8 cellular contexts compared by ENCODE assay signal in genomic region chr21:41167348-41168342, GRCh38. TPM values are rescaled to one million over a fixed set of nuclear protein-coding genes. Genes with fewer than 3 reads are reported as not detected.
A peak's percentile ranks its signal among the peaks of the same experiment; 100 is the strongest.
DNase-seq lines count a peak whose midpoint lies in the region; ATAC-seq, FAIRE-seq and TF ChIP-seq lines count a peak whose summit lies in the region.

Gene BACE2, plus strand, starts transcription at chr21:41168160. Its CDS starts 104 bp downstream, at chr21:41168264.

- no peaks in the 10 kb centered on the region for H3K36me3 ChIP-seq in neural cell (ENCODE audit: insufficient read depth, low read length)
- no peaks in the 10 kb centered on the region for H3K36me3 ChIP-seq in thyroid gland

- H3K27ac ChIP-seq in CD4-positive, alpha-beta T cell (ENCODE audit: low read depth, low read length) = no peak within 1 kb of the TSS
- H3K27ac ChIP-seq in neural cell (ENCODE audit: low read length) (no peak within 1 kb of the TSS), thyroid gland (peak within 1 kb of the TSS; percentile 93 to 96 (median 95))

- H3K9me2 ChIP-seq in neural cell (ENCODE audit: insufficient read depth, low read length) = no peaks in the 10 kb centered on the region

- no peaks in the 10 kb centered on the region for H3K79me2 ChIP-seq in neural cell (replicated peaks; ENCODE audit: insufficient read depth, low read length)

- peak in 5 of 10 experiments; percentile 11 to 44 (median 22) for DNase-seq in CD4-positive, alpha-beta T cell
- peak; percentile 64 for DNase-seq in NCI-H748 (lab: John Stamatoyannopoulos, UW; ENCODE audit: unreplicated experiment)
- DNase-seq in activated naive CD4-positive, alpha-beta T cell treated with anti-CD3 and anti-CD28 coated beads for 36 hours = peak; percentile 62
- DNase-seq in frontal cortex (ENCODE audit: low spot score in 2 of 2) = peak; percentile 76 to 78
- DNase-seq in thyroid gland = peak; percentile 79 to 81

- WGBS in thyroid gland, 2 donors = 1 to 3% methylated on average over 21 to 37 of the region's 111 CpGs

- peaks cover 18% of the 10 kb centered on the region for H3K4me1 Mint-ChIP-seq in CD4-positive, alpha-beta T cell (ENCODE audit: low read depth)
- peaks cover 8% of the 10 kb centered on the region for H3K4me1 Mint-ChIP-seq in activated naive CD4-positive, alpha-beta T cell treated with anti-CD3 and anti-CD28 coated beads for 36 hours (ENCODE audit: low read depth)

- H3K9me3 ChIP-seq in CD4-positive, alpha-beta T cell (ENCODE audit: control insufficient read depth, low read length) = no peaks in the 10 kb centered on the region
- H3K9me3 ChIP-seq in neural cell (ENCODE audit: low read length) = no peaks in the 10 kb centered on the region
- H3K9me3 ChIP-seq in thyroid gland = no peaks in the 10 kb centered on the region

- TF ChIP-seq POLR2A in thyroid gland (IDR thresholded peaks at IDR 0.05) = peak in 1 of 2 donors; percentile 69

- peaks cover 34% of the 10 kb centered on the region for H3K27me3 ChIP-seq in CD4-positive, alpha-beta T cell (ENCODE audit: control insufficient read depth, insufficient read depth, low read length)
- peaks cover 45% of the 10 kb centered on the region for H3K27me3 ChIP-seq in neural cell (ENCODE audit: insufficient read depth, low read depth, low read length)
- no peaks in the 10 kb centered on the region for H3K27me3 ChIP-seq in thyroid gland

- POLR2A ChIA-PET in CD4-positive, alpha-beta T cell (lab: Charles Lee) = no interaction called here

- no peak within 1 kb of the TSS for H2AFZ ChIP-seq in neural cell (ENCODE audit: low read depth, low read length)

- no peak for TF ChIP-seq EP300 in neural cell (conservative IDR thresholded peaks at IDR 0.05; ENCODE audit: poor library complexity, severe bottlenecking)

- H3K9me3 Mint-ChIP-seq in CD4-positive, alpha-beta T cell = no peaks in the 10 kb centered on the region
- H3K9me3 Mint-ChIP-seq in activated naive CD4-positive, alpha-beta T cell treated with anti-CD3 and anti-CD28 coated beads for 36 hours = no peaks in the 10 kb centered on the region

- H3K36me3 Mint-ChIP-seq in CD4-positive, alpha-beta T cell (ENCODE audit: low read depth) = no peaks in the 10 kb centered on the region
- H3K36me3 Mint-ChIP-seq in activated naive CD4-positive, alpha-beta T cell treated with anti-CD3 and anti-CD28 coated beads for 36 hours (ENCODE audit: low read depth) = peaks cover 1% of the 10 kb centered on the region

- H3F3A ChIP-seq in neural cell (ENCODE audit: insufficient read depth, low read length, poor library complexity, severe bottlenecking) = no peaks in the 10 kb centered on the region

- CTCF ChIA-PET in CD4-positive, alpha-beta T cell (lab: Charles Lee) = no interaction called here
- CTCF ChIA-PET in activated naive CD4-positive, alpha-beta T cell treated with anti-CD3 and anti-CD28 coated beads for 36 hours (lab: Charles Lee) = no interaction called here

- H3K27ac Mint-ChIP-seq in CD4-positive, alpha-beta T cell = no peak within 1 kb of the TSS
- H3K27ac Mint-ChIP-seq in activated naive CD4-positive, alpha-beta T cell treated with anti-CD3 and anti-CD28 coated beads for 36 hours = no peak within 1 kb of the TSS

- H3K4me3 Mint-ChIP-seq in CD4-positive, alpha-beta T cell = peak within 1 kb of the TSS; percentile 84
- H3K4me3 Mint-ChIP-seq in activated naive CD4-positive, alpha-beta T cell treated with anti-CD3 and anti-CD28 coated beads for 36 hours = peak within 1 kb of the TSS; percentile 63

- no peaks in the 10 kb centered on the region for H4K20me1 ChIP-seq in neural cell (ENCODE audit: insufficient read depth)

- peak; percentile 20 for TF ChIP-seq RAD21 in neural cell (conservative IDR thresholded peaks at IDR 0.05)

- H3K27me3 Mint-ChIP-seq in CD4-positive, alpha-beta T cell = peaks cover 71% of the 10 kb centered on the region
- H3K27me3 Mint-ChIP-seq in activated naive CD4-positive, alpha-beta T cell treated with anti-CD3 and anti-CD28 coated beads for 36 hours (ENCODE audit: low read depth) = peaks cover 41% of the 10 kb centered on the region

- peak; percentile 59 for ATAC-seq in CD4-positive, alpha-beta T cell (ENCODE audit: poor library complexity)
- ATAC-seq in GM21723 (IDR thresholded peaks at IDR 0.05; ENCODE audit: unreplicated experiment) (peak; percentile 55), GM21526 (IDR thresholded peaks at IDR 0.05; ENCODE audit: low FRiP score, unreplicated experiment) (no peak)

- intact Hi-C loops in CD4-positive, alpha-beta T cell (cut with DNase I, micrococcal nuclease) = no loop called here
- intact Hi-C loops in activated naive CD4-positive, alpha-beta T cell treated with anti-CD3 and anti-CD28 coated beads for 36 hours (cut with micrococcal nuclease) = no loop called here
- intact Hi-C loops in thyroid gland (cut with DNase I) = no loop called here

- TF ChIP-seq CTCF in CD4-positive, alpha-beta T cell (IDR thresholded peaks at IDR 0.05) = peak; percentile 19
- TF ChIP-seq CTCF in neural cell (IDR thresholded peaks at IDR 0.05; ENCODE audit: poor library complexity, severe bottlenecking) = peak; percentile 44
- TF ChIP-seq CTCF in thyroid gland (IDR thresholded peaks at IDR 0.05) = peak in 4 of 6 experiments; percentile 22 to 81 (median 64)

- H3K9ac ChIP-seq in neural cell (ENCODE audit: low read length) = peak within 1 kb of the TSS; percentile 26

- H3K4me3 ChIP-seq in neural cell (ENCODE audit: low read length) = peak within 1 kb of the TSS; percentile 68
- peak within 1 kb of the TSS; percentile 59 to 88 (median 64) for H3K4me3 ChIP-seq in thyroid gland (replicated peaks in 1 of 3)

- peaks cover 28 to 39% of the 10 kb centered on the region in 2 donors for H3K4me1 ChIP-seq in thyroid gland

- peak within 1 kb of the TSS; percentile 61 for H3K4me2 ChIP-seq in neural cell (ENCODE audit: low read length)

- no peak for FAIRE-seq in frontal cortex (lab: Jason Lieb, UNC)

TF ChIP-seq in neural cell, 6 proteins besides CTCF, POLR2A, EP300 and RAD21:
- peak; percentile 44 for TF ChIP-seq SMC3 (conservative IDR thresholded peaks at IDR 0.05; ENCODE audit: poor library complexity)
- no peak for TF ChIP-seq EZH2 (IDR thresholded peaks at IDR 0.05; ENCODE audit: borderline replicate concordance, insufficient read depth, low read length, poor library complexity, severe bottlenecking)

RNA-seq across cellular contexts. Expression of gene BACE2, which starts in this region (rescaled TPM):
- total RNA-seq in CD4-positive, alpha-beta T cell = under 1 TPM in 1 of 2 experiments, not detected in 1; 0.16 TPM
- under 1 TPM; 0.17 to 0.89 TPM for total RNA-seq in activated naive CD4-positive, alpha-beta T cell treated with anti-CD3 and anti-CD28 coated beads for 36 hours
- 10.2 TPM for total RNA-seq in frontal cortex
- 0.08 and 0.32 TPM in 2 replicates for polyA plus RNA-seq in neural cell
- polyA minus RNA-seq in neural cell = 0.93 TPM in 1 of 2 replicates, not detected in the other
- 10 to 100 TPM; 59.0 to 89.1 (median 68.1) TPM for total RNA-seq in thyroid gland

Comparison
In these comparisons a context has a peak if more than half of its experiments do, and no peak if none do; other contexts are left out.
1. Peak in ATAC-seq in CD4-positive, alpha-beta T cell; RNA of the gene not detected or under 1 TPM.
2. Peak in DNase-seq in activated naive CD4-positive, alpha-beta T cell treated with anti-CD3 and anti-CD28 coated beads for 36 hours; RNA of the gene not detected or under 1 TPM.
3. H3K27ac ChIP-seq: peak in thyroid gland (3 of 3); none in CD4-positive, alpha-beta T cell (single experiment) and neural cell (single experiment).
4. Peak in every context shown above with its lines, with median percentiles within 50 percentile points of each other: CTCF ChIP-seq.